Comparison of ENCODE assay signal across 12 cellular contexts in genomic region chr5:40551706-40552557, GRCh38.
DNase-seq lines count a peak whose midpoint lies in the region; ATAC-seq and TF ChIP-seq lines count a peak whose summit lies in the region.
"Had no signal": no experiment of that assay in that cellular context is flagged by ENCODE, and none has a peak within 500 bp of the region (broad histone marks: within the 10 kb centered on the region; RNA-seq: fewer than 3 reads in every experiment).

No MANE protein-coding gene starts in this region.

- peak in 1 of 4 donors; percentile 79 for TF ChIP-seq EP300 in upper lobe of left lung (IDR thresholded peaks at IDR 0.05)

- H3K4me1 Mint-ChIP-seq in HFFc6 (ENCODE audit: low read depth): peaks cover 60% of the 10 kb centered on the region
- H3K4me1 Mint-ChIP-seq: activated naive CD8-positive, alpha-beta T cell treated with anti-CD3 and anti-CD28 coated beads, Interleukin-2, amount 10 ng/mL, durations not matched to agents 7 days and 5 days had no signal

- intact Hi-C loops in body of pancreas (cut with DNase I): no loop called here

- WGBS in upper lobe of left lung, 2 donors: 48 to 58% methylated on average over 8 of the region's 8 CpGs
- 67 to 79% methylated on average over 8 of the region's 8 CpGs for WGBS in body of pancreas, 2 donors

- peak overlapping the region; percentile 94 for H3K27ac Mint-ChIP-seq in HFFc6
- H3K27ac Mint-ChIP-seq: activated naive CD8-positive, alpha-beta T cell treated with anti-CD3 and anti-CD28 coated beads, Interleukin-2, amount 10 ng/mL, durations not matched to agents 7 days and 5 days; stimulated activated effector memory CD8-positive, alpha-beta T cell treated with anti-CD3 and anti-CD28 coated beads, Interleukin-12 subunit alpha, Interleukin-12 subunit beta, amount 100 ng/mL, for 72 hours had no signal

- peak overlapping the region; percentile 53 for H3K9ac ChIP-seq in adipocyte (ENCODE audit: low read length)

- peak overlapping the region in 3 of 4 donors; percentile 22 to 57 (median 37) for H3K27ac ChIP-seq in upper lobe of left lung
- H3K27ac ChIP-seq in body of pancreas: no peak overlapping the region
- H3K27ac ChIP-seq: WERI-Rb-1 had no signal

- no peaks in the 10 kb centered on the region for H3K27me3 Mint-ChIP-seq in HFFc6 (ENCODE audit: insufficient read depth)
- H3K27me3 Mint-ChIP-seq: activated naive CD8-positive, alpha-beta T cell treated with anti-CD3 and anti-CD28 coated beads, Interleukin-2, amount 10 ng/mL, durations not matched to agents 7 days and 5 days had no signal

- H3K27me3 ChIP-seq in adipocyte (replicated peaks; ENCODE audit: control insufficient read depth, insufficient read depth, low read length) (no peaks in the 10 kb centered on the region), upper lobe of left lung (no peaks in the 10 kb centered on the region), body of pancreas (no peaks in the 10 kb centered on the region)

- no peaks in the 10 kb centered on the region; the same call in 1 of the 2 replicates for H3K9me3 Mint-ChIP-seq in HFFc6
- H3K9me3 Mint-ChIP-seq: activated naive CD8-positive, alpha-beta T cell treated with anti-CD3 and anti-CD28 coated beads, Interleukin-2, amount 10 ng/mL, durations not matched to agents 7 days and 5 days; stimulated activated effector memory CD8-positive, alpha-beta T cell treated with anti-CD3 and anti-CD28 coated beads, Interleukin-12 subunit alpha, Interleukin-12 subunit beta, amount 100 ng/mL, for 72 hours had no signal

- DNase-seq in HFFc6 (peak; percentile 93), adipocyte (ENCODE audit: low read depth) (peak; percentile 93), hepatic stellate cell (ENCODE audit: low spot score) (peak; percentile 77), upper lobe of left lung (peak in 1 of 2 donors; percentile 54), AML-193 (lab: John Stamatoyannopoulos, UW) (no peak), body of pancreas (no peak)
- DNase-seq: activated naive CD8-positive, alpha-beta T cell treated with anti-CD3 and anti-CD28 coated beads, Interleukin-2, amount 10 ng/mL, durations not matched to agents 7 days and 5 days; NCI-H510A treated with DMSO at 0.1 percent for 48 hours; retina; WERI-Rb-1 had no signal

- ATAC-seq in upper lobe of left lung (ENCODE audit: low FRiP score in 2 of 2) (peak; percentile 74 to 85), HG03342 (IDR thresholded peaks at IDR 0.05; ENCODE audit: unreplicated experiment) (no peak), body of pancreas (no peak)
- ATAC-seq: stimulated activated effector memory CD8-positive, alpha-beta T cell treated with anti-CD3 and anti-CD28 coated beads, Interleukin-12 subunit alpha, Interleukin-12 subunit beta, amount 100 ng/mL, for 72 hours had no signal

- TF ChIP-seq POLR2A in upper lobe of left lung (IDR thresholded peaks at IDR 0.05) (no peak), body of pancreas (IDR thresholded peaks at IDR 0.05) (no peak)

- TF ChIP-seq CTCF in HFFc6 (IDR thresholded peaks at IDR 0.05) (no peak), upper lobe of left lung (IDR thresholded peaks at IDR 0.05) (no peak), body of pancreas (IDR thresholded peaks at IDR 0.05) (no peak)

- no peaks in the 10 kb centered on the region; the same call in 1 of the 2 replicates for H3K36me3 Mint-ChIP-seq in HFFc6 (ENCODE audit: low read depth)
- H3K36me3 Mint-ChIP-seq: stimulated activated effector memory CD8-positive, alpha-beta T cell treated with anti-CD3 and anti-CD28 coated beads, Interleukin-12 subunit alpha, Interleukin-12 subunit beta, amount 100 ng/mL, for 72 hours had no signal

- H3K4me1 ChIP-seq in adipocyte (ENCODE audit: control insufficient read depth, insufficient read depth, low read length): peaks cover 23% of the 10 kb centered on the region
- H3K4me1 ChIP-seq in upper lobe of left lung: peaks cover 11 to 16% (median 14%) of the 10 kb centered on the region in 4 donors
- H3K4me1 ChIP-seq in body of pancreas: peaks cover 5% of the 10 kb centered on the region

- H3K9me3 ChIP-seq in adipocyte (ENCODE audit: control insufficient read depth, low read length) (no peaks in the 10 kb centered on the region), upper lobe of left lung (no peaks in the 10 kb centered on the region), body of pancreas (no peaks in the 10 kb centered on the region)

- H3K4me3 Mint-ChIP-seq in HFFc6: peak overlapping the region; percentile 71
- H3K4me3 Mint-ChIP-seq: activated naive CD8-positive, alpha-beta T cell treated with anti-CD3 and anti-CD28 coated beads, Interleukin-2, amount 10 ng/mL, durations not matched to agents 7 days and 5 days; stimulated activated effector memory CD8-positive, alpha-beta T cell treated with anti-CD3 and anti-CD28 coated beads, Interleukin-12 subunit alpha, Interleukin-12 subunit beta, amount 100 ng/mL, for 72 hours had no signal

- H3K36me3 ChIP-seq in adipocyte (ENCODE audit: control insufficient read depth, insufficient read depth, low read length, severe bottlenecking) (no peaks in the 10 kb centered on the region), upper lobe of left lung (no peaks in the 10 kb centered on the region), body of pancreas (replicated peaks in 1 of 2; ENCODE audit: insufficient read depth in 1 of 2, low read depth in 2 of 2) (no peaks in the 10 kb centered on the region)
- H3K36me3 ChIP-seq: WERI-Rb-1 had no signal

- H3K4me3 ChIP-seq in adipocyte (ENCODE audit: low read length) (peak overlapping the region; percentile 30), upper lobe of left lung (no peak overlapping the region), body of pancreas (no peak overlapping the region)

Comparison
In these comparisons a context has a peak if more than half of its experiments do, and no peak if none do; other contexts are left out.
1. DNase-seq: peak in HFFc6 (single experiment), adipocyte (single experiment) and hepatic stellate cell (single experiment); none in AML-193 (0 of 2) and body of pancreas (0 of 4).
2. ATAC-seq: peak in upper lobe of left lung (2 of 2); none in HG03342 (single experiment) and body of pancreas (single experiment).
3. H3K27ac ChIP-seq: peak in upper lobe of left lung (3 of 4); none in body of pancreas (0 of 4).